In the genomic region with DNA sequence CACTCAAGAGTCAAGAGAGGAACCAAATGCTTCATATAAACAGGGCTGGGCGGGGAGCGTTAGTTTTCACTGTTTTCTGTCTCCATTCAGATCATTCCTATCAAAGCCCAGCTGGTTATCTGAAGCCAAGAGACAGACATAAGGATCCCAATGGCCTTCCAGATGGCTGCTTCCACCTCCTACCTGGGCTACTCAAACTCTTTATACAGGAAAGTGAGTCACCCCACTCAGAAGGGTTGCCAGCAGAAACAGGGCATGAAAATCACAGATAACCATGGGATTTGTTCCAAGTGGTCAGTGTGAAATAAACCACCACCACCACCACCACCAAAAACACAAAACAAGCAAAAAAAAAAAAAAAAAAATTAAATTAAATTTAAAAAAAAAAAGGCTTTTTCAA, we compare ENCODE assay signal across 1 cellular context.
TF ChIP-seq lines count a peak whose summit lies in the region.

No MANE protein-coding gene starts in this region.

TF ChIP-seq in endothelial cell of umbilical vein, 7 proteins besides CTCF, POLR2A, EP300 and RAD21:
- TF ChIP-seq EZH2 (IDR thresholded peaks at IDR 0.05; ENCODE audit: borderline replicate concordance, low read depth, low read length, severe bottlenecking) (no peak), FOS (IDR thresholded peaks at IDR 0.05; ENCODE audit: borderline replicate concordance, insufficient read depth, low read length) (peak; percentile 39)
